ENCODE assay signal across 9 cellular contexts in genomic region chr1:166884040-166884642, GRCh38. TPM values are rescaled to one million over a fixed set of nuclear protein-coding genes. Genes with fewer than 3 reads are reported as not detected.
DNase-seq lines count a peak whose midpoint lies in the region; ATAC-seq, FAIRE-seq and TF ChIP-seq lines count a peak whose summit lies in the region.
"Had no signal": no experiment of that assay in that cellular context is flagged by ENCODE, and none has a peak within 500 bp of the region (broad histone marks: within the 10 kb centered on the region; RNA-seq: fewer than 3 reads in every experiment).

No MANE protein-coding gene starts in this region.

- no peaks in the 10 kb centered on the region for H3K36me3 ChIP-seq in kidney (ENCODE audit: control insufficient read depth in 1 of 2, insufficient read depth in 2 of 2, low read length in 2 of 2)

- DNase-seq in GM20000 (ENCODE audit: low spot score) (peak; percentile 30), SK-MEL-5 (ENCODE audit: low read depth, low spot score) (peak; percentile 31), cardiac fibroblast (ENCODE audit: low read depth in 2 of 2) (peak; percentile 23 to 39), kidney (peak; percentile 74)
- peak; percentile 31 to 58 for DNase-seq in stimulated activated CD4-positive, alpha-beta T cell treated with anti-CD3 and anti-CD28 coated beads, Interleukin-2, amount 100 ng/mL, for 24 hours

- in situ Hi-C loops in SK-MEL-5 (cut with HindIII; ENCODE audit: low pct_unique_long_range_greater_than_20kb, low sequenced_read_pairs) = no loop called here

- intact Hi-C loops in kidney (cut with DNase I) = no loop called here

- no peak overlapping the region for H3K9ac ChIP-seq in kidney (ENCODE audit: low read length in 2 of 2)

- no peak for FAIRE-seq in kidney (lab: Jason Lieb, UNC)

- peaks cover 0 to 7% of the 10 kb centered on the region in 2 donors for H3K4me1 ChIP-seq in kidney (ENCODE audit: control insufficient read depth in 1 of 2, insufficient read depth in 1 of 2, low read depth in 1 of 2, low read length in 2 of 2)
- H3K4me1 ChIP-seq: Caco-2 had no signal

- no peak overlapping the region for H3K27ac ChIP-seq in 22Rv1
- H3K27ac ChIP-seq in kidney (ENCODE audit: low read depth in 2 of 2, low read length in 2 of 2) = no peak overlapping the region

- TF ChIP-seq CTCF in 22Rv1 (IDR thresholded peaks at IDR 0.05) (peak; percentile 21; the same call in 1 of the 2 replicates), GM20000 (IDR thresholded peaks at IDR 0.05; ENCODE audit: extremely low read depth, missing control alignments) (peak; percentile 47), cardiac fibroblast (IDR thresholded peaks at IDR 0.05; ENCODE audit: low read depth, low read length) (peak; percentile 72), kidney (IDR thresholded peaks at IDR 0.05; ENCODE audit: borderline replicate concordance, extremely low read depth, insufficient read depth) (peak; percentile 66)

- no peak overlapping the region for H3K4me3 ChIP-seq in cardiac fibroblast (replicated peaks in 1 of 2; ENCODE audit: low read depth in 2 of 2, low read length in 2 of 2)
- H3K4me3 ChIP-seq in kidney (ENCODE audit: low read length in 2 of 2) = no peak overlapping the region

- H3K9me3 ChIP-seq in kidney (ENCODE audit: control insufficient read depth in 1 of 2, low read length in 2 of 2) = no peaks in the 10 kb centered on the region
- H3K9me3 ChIP-seq: Caco-2 had no signal

- ATAC-seq in GM21576 (IDR thresholded peaks at IDR 0.05; ENCODE audit: unreplicated experiment) (no peak), HG02623 (IDR thresholded peaks at IDR 0.05; ENCODE audit: unreplicated experiment) (no peak)

RNA-seq across cellular contexts. Expression of gene TADA1, which starts 8.1 kb away (rescaled TPM):
- total RNA-seq in SK-MEL-5 (2014; rRNA removed; shearing (Covaris generic)) = 20.7 and 21.6 TPM in 2 replicates
- 12.5 and 16.4 TPM in 2 replicates for polyA plus RNA-seq in SK-MEL-5 (2015; cell fraction: cytosol; rRNA removed)
- polyA plus RNA-seq in SK-MEL-5 (2015; cell fraction: nucleus; rRNA removed) = 20.7 and 27.3 TPM in 2 replicates
- total RNA-seq in kidney = 11.5 TPM
- 13.7 TPM for polyA plus RNA-seq in kidney (ENCODE audit: insufficient read depth, low read depth, low replicate concordance)

RNA-seq across cellular contexts. Expression of gene POGK, which starts 44.9 kb away (rescaled TPM):
- total RNA-seq in SK-MEL-5 (2014; rRNA removed; shearing (Covaris generic)) = 50.5 and 53.2 TPM in 2 replicates
- 29.3 and 41.7 TPM in 2 replicates for polyA plus RNA-seq in SK-MEL-5 (2015; cell fraction: cytosol; rRNA removed)
- 43.1 and 49.1 TPM in 2 replicates for polyA plus RNA-seq in SK-MEL-5 (2015; cell fraction: nucleus; rRNA removed)
- total RNA-seq in kidney = 40.7 TPM
- 13.1 TPM for polyA plus RNA-seq in kidney (ENCODE audit: insufficient read depth, low read depth, low replicate concordance)

Comparison
In these comparisons a context has a peak if more than half of its experiments do, and no peak if none do; other contexts are left out.
1. CTCF ChIP-seq: peak in every context shown above with its lines; median percentile 72 in cardiac fibroblast; 66 in kidney; 47 in GM20000; 21 in 22Rv1.